ENCODE assay signal across 24 cellular contexts in the genomic region with DNA sequence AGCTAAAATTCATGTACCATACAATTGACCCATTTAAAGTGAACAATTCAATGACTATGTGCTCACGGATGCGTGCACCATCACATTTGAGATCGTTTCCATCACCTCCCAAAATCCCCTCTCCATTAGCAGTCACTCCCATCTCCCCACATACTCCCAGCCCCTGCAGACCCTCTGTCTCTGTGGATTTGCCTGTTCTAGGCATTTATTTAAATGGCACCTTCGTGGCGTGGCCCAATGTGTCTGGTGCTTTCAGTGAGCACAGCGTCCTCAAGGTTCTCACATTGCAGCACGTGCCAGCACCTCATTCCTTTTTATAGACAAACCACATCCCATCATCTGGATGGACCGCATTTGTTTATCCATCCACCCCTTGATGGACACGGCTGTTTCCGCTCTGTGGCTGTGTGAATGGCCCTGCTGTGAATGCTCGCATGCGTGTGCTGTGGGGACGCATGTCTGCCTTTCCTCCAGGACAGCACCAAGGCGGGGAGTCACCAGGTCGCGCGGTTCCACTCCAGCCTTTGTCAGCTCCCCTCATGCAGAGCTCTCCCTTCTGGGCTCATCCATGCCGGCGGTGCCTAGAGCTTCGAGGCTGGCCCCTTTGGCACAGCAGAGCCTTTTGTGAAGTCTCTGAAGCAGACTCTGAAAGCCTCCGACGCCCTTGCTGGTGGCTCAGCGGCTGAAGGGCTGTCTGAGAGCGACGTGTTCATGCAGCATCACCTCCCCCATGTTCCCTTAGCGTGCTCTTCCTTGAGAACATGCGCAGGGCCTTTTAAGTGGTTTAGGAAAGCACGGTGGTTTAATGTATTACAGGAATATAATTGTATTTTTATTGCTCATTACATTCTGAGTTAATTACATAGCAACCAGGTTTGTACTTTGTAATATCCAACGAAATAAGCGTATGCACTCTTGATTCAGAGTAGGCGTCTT.
DNase-seq lines count a peak whose midpoint lies in the region; ATAC-seq, FAIRE-seq and TF ChIP-seq lines count a peak whose summit lies in the region.
"Had no signal": no experiment of that assay in that cellular context is flagged by ENCODE, and none has a peak within 500 bp of the region (broad histone marks: within the 10 kb centered on the region; RNA-seq: fewer than 3 reads in every experiment).

No MANE protein-coding gene starts in this region.

- peaks cover 2% of the 10 kb centered on the region for H3K4me1 Mint-ChIP-seq in activated naive CD4-positive, alpha-beta T cell treated with anti-CD3 and anti-CD28 coated beads for 36 hours (ENCODE audit: low read depth)
- H3K4me1 Mint-ChIP-seq: activated B cell treated with CpG ODN at 0.5 μM for 24 hours; activated naive CD8-positive, alpha-beta T cell treated with anti-CD3 and anti-CD28 coated beads, Interleukin-2, amount 50 U/mL, for 24 hours; IgD-negative memory B cell; stimulated activated naive CD8-positive, alpha-beta T cell treated with anti-CD3 and anti-CD28 coated beads, Interleukin-15, amount 100 ng/mL, for 72 hours had no signal

- H3K4me3 Mint-ChIP-seq in activated naive CD4-positive, alpha-beta T cell treated with anti-CD3 and anti-CD28 coated beads for 36 hours: no peak overlapping the region
- H3K4me3 Mint-ChIP-seq: activated B cell treated with CpG ODN at 0.5 μM for 24 hours; activated CD8-positive, alpha-beta T cell treated with anti-CD3 and anti-CD28 coated beads, Interleukin-2, amount 10 ng/mL, durations not matched to agents 7 days and 5 days; activated naive CD8-positive, alpha-beta T cell treated with anti-CD3 and anti-CD28 coated beads, Interleukin-2, amount 50 U/mL, for 24 hours; CD4-positive, alpha-beta memory T cell; IgD-negative memory B cell; nephron progenitor cell; stimulated activated naive CD8-positive, alpha-beta T cell treated with anti-CD3 and anti-CD28 coated beads, Interleukin-15, amount 100 ng/mL, for 72 hours had no signal

- no peak for ATAC-seq in GM19463 (IDR thresholded peaks at IDR 0.05; ENCODE audit: unreplicated experiment)
- ATAC-seq: activated CD8-positive, alpha-beta T cell treated with anti-CD3 and anti-CD28 coated beads, Interleukin-2, amount 10 ng/mL, durations not matched to agents 7 days and 5 days; activated naive CD8-positive, alpha-beta T cell treated with anti-CD3 and anti-CD28 coated beads, Interleukin-2, amount 50 U/mL, for 24 hours; heart right ventricle; stimulated activated naive CD8-positive, alpha-beta T cell treated with anti-CD3 and anti-CD28 coated beads, Interleukin-15, amount 100 ng/mL, for 72 hours had no signal

- no peak for FAIRE-seq in urothelium cell line (lab: Jason Lieb, UNC)
- FAIRE-seq: bronchial epithelial cell had no signal

- H3K36me3 ChIP-seq in Peyer's patch: no peaks in the 10 kb centered on the region
- H3K36me3 ChIP-seq: esophagus squamous epithelium, heart right ventricle, uterus had no signal

- no peak for TF ChIP-seq POLR2A in Peyer's patch (IDR thresholded peaks at IDR 0.05)

- H3K27me3 ChIP-seq in Peyer's patch: no peaks in the 10 kb centered on the region
- H3K27me3 ChIP-seq: uterus had no signal

- no peak overlapping the region for H3K27ac Mint-ChIP-seq in activated naive CD4-positive, alpha-beta T cell treated with anti-CD3 and anti-CD28 coated beads for 36 hours
- H3K27ac Mint-ChIP-seq: activated B cell treated with CpG ODN at 0.5 μM for 24 hours; activated CD8-positive, alpha-beta T cell treated with anti-CD3 and anti-CD28 coated beads, Interleukin-2, amount 10 ng/mL, durations not matched to agents 7 days and 5 days; activated naive CD8-positive, alpha-beta T cell treated with anti-CD3 and anti-CD28 coated beads, Interleukin-2, amount 50 U/mL, for 24 hours; CD4-positive, alpha-beta memory T cell; IgD-negative memory B cell; nephron progenitor cell; stimulated activated naive CD8-positive, alpha-beta T cell treated with anti-CD3 and anti-CD28 coated beads, Interleukin-15, amount 100 ng/mL, for 72 hours had no signal

- DNase-seq in activated naive CD4-positive, alpha-beta T cell treated with anti-CD3 and anti-CD28 coated beads, Interleukin-2, amount 50 U/mL, for 16 hours: peak; percentile 10
- DNase-seq in activated naive CD4-positive, alpha-beta T cell treated with anti-CD3 and anti-CD28 coated beads for 36 hours: no peak
- DNase-seq in Peyer's patch (peak in 2 of 3 donors; percentile 39 to 53), left kidney (ENCODE audit: low read depth, low spot score) (peak; percentile 20), urothelium cell line (ENCODE audit: low spot score) (peak; percentile 14), NCI-H446 (lab: John Stamatoyannopoulos, UW) (no peak), activated gamma-delta T cell treated with Interleukin-2 at 50 U/mL for 16 hours (no peak)
- DNase-seq: activated B cell treated with CpG ODN at 0.5 μM for 24 hours; activated CD8-positive, alpha-beta T cell treated with anti-CD3 and anti-CD28 coated beads, Interleukin-2, amount 10 ng/mL, durations not matched to agents 7 days and 5 days; activated naive CD8-positive, alpha-beta T cell treated with anti-CD3 and anti-CD28 coated beads, Interleukin-2, amount 50 U/mL, for 24 hours; CD4-positive, alpha-beta memory T cell; EL; esophagus squamous epithelium; heart right ventricle; mesenchymal stem cell; nephron progenitor cell; SHP77; T-helper 2 cell; uterus had no signal

- H3K36me3 Mint-ChIP-seq in activated naive CD4-positive, alpha-beta T cell treated with anti-CD3 and anti-CD28 coated beads for 36 hours (ENCODE audit: low read depth): no peaks in the 10 kb centered on the region
- H3K36me3 Mint-ChIP-seq: CD4-positive, alpha-beta memory T cell; IgD-negative memory B cell had no signal

- intact Hi-C loops in activated naive CD4-positive, alpha-beta T cell treated with anti-CD3 and anti-CD28 coated beads for 36 hours (cut with micrococcal nuclease): no loop called here

- peaks cover 0 to 6% (median 0%) of the 10 kb centered on the region in 4 donors for H3K4me1 ChIP-seq in Peyer's patch
- H3K4me1 ChIP-seq: esophagus squamous epithelium, uterus had no signal

- H3K9me3 Mint-ChIP-seq in activated naive CD4-positive, alpha-beta T cell treated with anti-CD3 and anti-CD28 coated beads for 36 hours: no peaks in the 10 kb centered on the region
- H3K9me3 Mint-ChIP-seq: activated B cell treated with CpG ODN at 0.5 μM for 24 hours; activated naive CD8-positive, alpha-beta T cell treated with anti-CD3 and anti-CD28 coated beads, Interleukin-2, amount 50 U/mL, for 24 hours; CD4-positive, alpha-beta memory T cell; IgD-negative memory B cell; nephron progenitor cell; stimulated activated naive CD8-positive, alpha-beta T cell treated with anti-CD3 and anti-CD28 coated beads, Interleukin-15, amount 100 ng/mL, for 72 hours had no signal

- H3K9me3 ChIP-seq in Peyer's patch: no peaks in the 10 kb centered on the region
- H3K9me3 ChIP-seq: esophagus squamous epithelium, heart right ventricle, uterus had no signal

- H3K4me3 ChIP-seq in Peyer's patch: no peak overlapping the region
- H3K4me3 ChIP-seq: dorsolateral prefrontal cortex, esophagus squamous epithelium, heart right ventricle, uterus had no signal

- no peak for TF ChIP-seq CTCF in Peyer's patch (IDR thresholded peaks at IDR 0.05)

- peaks cover 4% of the 10 kb centered on the region for H3K27me3 Mint-ChIP-seq in activated naive CD4-positive, alpha-beta T cell treated with anti-CD3 and anti-CD28 coated beads for 36 hours (ENCODE audit: low read depth)

- CTCF ChIA-PET in activated naive CD4-positive, alpha-beta T cell treated with anti-CD3 and anti-CD28 coated beads for 36 hours (lab: Charles Lee): no interaction called here

- H3K27ac ChIP-seq in Peyer's patch: no peak overlapping the region
- H3K27ac ChIP-seq: dorsolateral prefrontal cortex, esophagus squamous epithelium, heart right ventricle, uterus had no signal

Comparison
In these comparisons a context has a peak if more than half of its experiments do, and no peak if none do; other contexts are left out.
1. DNase-seq: peak in activated naive CD4-positive, alpha-beta T cell treated with anti-CD3 and anti-CD28 coated beads, Interleukin-2, amount 50 U/mL, for 16 hours (single experiment), Peyer's patch (2 of 3), left kidney (single experiment) and urothelium cell line (single experiment); none in activated naive CD4-positive, alpha-beta T cell treated with anti-CD3 and anti-CD28 coated beads for 36 hours (single experiment), NCI-H446 (0 of 2) and activated gamma-delta T cell treated with Interleukin-2 at 50 U/mL for 16 hours (single experiment).